10 cellular contexts compared by ENCODE assay signal in the genomic region with DNA sequence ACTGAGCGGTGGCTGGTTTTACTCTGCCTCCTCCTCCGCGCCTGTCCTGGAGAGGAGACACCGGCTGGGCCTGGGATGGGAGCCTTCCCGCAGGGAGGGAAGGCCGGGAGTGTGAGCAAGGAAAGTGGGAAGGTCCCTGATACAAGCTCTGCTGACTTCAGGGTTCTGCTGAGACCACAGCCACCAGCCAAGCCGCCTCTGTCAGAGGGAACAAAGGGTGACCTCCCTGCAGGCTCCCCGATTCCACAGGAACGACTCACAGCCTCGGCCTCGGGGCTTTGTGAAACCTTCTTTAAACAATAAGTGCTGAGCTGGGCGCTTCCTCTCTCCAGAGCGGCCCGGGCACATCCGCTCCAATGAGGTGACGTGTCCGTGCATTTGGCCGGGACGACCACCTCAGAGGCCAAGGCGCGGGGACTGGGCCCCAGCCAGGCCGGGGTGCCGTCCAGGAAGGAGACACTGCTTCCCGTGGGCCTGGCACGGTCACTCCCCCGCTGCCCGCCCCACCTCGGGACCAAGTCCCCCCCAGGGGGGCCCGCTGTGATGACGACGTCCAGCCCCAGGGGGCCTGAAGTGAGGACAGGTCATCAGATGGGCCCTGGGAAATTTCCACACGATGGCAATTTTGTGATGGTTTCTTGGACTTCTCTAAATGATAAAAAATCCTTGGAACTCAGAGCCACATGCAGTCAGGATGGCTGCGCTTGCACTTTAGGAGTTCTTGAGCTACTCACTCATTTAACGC. TPM values are rescaled to one million over a fixed set of nuclear protein-coding genes. Genes with fewer than 3 reads are reported as not detected.
A peak's percentile ranks its signal among the peaks of the same experiment; 100 is the strongest.
DNase-seq lines count a peak whose midpoint lies in the region; ATAC-seq, FAIRE-seq and TF ChIP-seq lines count a peak whose summit lies in the region.
"Had no signal": no experiment of that assay in that cellular context is flagged by ENCODE, and none has a peak within 500 bp of the region (broad histone marks: within the 10 kb centered on the region; RNA-seq: fewer than 3 reads in every experiment).

No MANE protein-coding gene starts in this region.

- peaks cover 2 to 8% (median 4%) of the 10 kb centered on the region in 4 donors for H3K4me1 Mint-ChIP-seq in CD4-positive, alpha-beta memory T cell

- WGBS in K562 (ENCODE audit: insufficient coverage, low coverage, missing lambda C conversion rate): 58% methylated on average over 24 of the region's 34 CpGs
- 69% methylated on average over 24 of the region's 34 CpGs for WGBS in hepatocyte (ENCODE audit: low lambda C conversion rate, missing lambda C conversion rate)

- H3K9me2 ChIP-seq in hepatocyte (replicated peaks; ENCODE audit: insufficient read depth): no peaks in the 10 kb centered on the region

- POLR2A ChIA-PET in K562 (lab: Yijun Ruan, JAX): no interaction called here
- POLR2A ChIA-PET in CD4-positive, alpha-beta memory T cell (lab: Charles Lee; ENCODE audit: partially characterized antibody): no interaction called here

- TF ChIP-seq CTCF in K562 (IDR thresholded peaks at IDR 0.05 in 2 of 3, conservative IDR thresholded peaks at IDR 0.05 in 1 of 3; ENCODE audit: insufficient read depth in 2 of 3, low read depth in 1 of 3, low read length in 3 of 3): no peak
- TF ChIP-seq CTCF in hepatocyte (IDR thresholded peaks at IDR 0.05; ENCODE audit: poor library complexity): no peak
- TF ChIP-seq CTCF in gastrocnemius medialis (IDR thresholded peaks at IDR 0.05 in 4 of 5, conservative IDR thresholded peaks at IDR 0.05 in 1 of 5): no peak

- no peak overlapping the region for H3K4me3 Mint-ChIP-seq in CD4-positive, alpha-beta memory T cell

- in situ Hi-C loops in K562 (cut with MboI) (loop anchor here (25.0 kb wide), 1 partner anchor 888 kb away; no protein-coding TSS in a partner anchor), gastrocnemius medialis (cut with MboI; ENCODE audit: low sequenced_read_pairs in 4 of 4) (loop anchor here in 2 of 4 donors (25.0 kb wide), 1 partner anchor 113 kb away; no protein-coding TSS in a partner anchor)

- H3K4me3 ChIP-seq in K562 (no peak overlapping the region), hepatocyte (no peak overlapping the region), gastrocnemius medialis (peak overlapping the region in 2 of 4 donors; percentile 7 to 27)
- H3K4me3 ChIP-seq in CD4-positive, alpha-beta memory T cell (ENCODE audit: low read length in 2 of 2): no peak overlapping the region

- H3K36me3 Mint-ChIP-seq in CD4-positive, alpha-beta memory T cell: no peaks in the 10 kb centered on the region

- peaks cover 9 to 22% of the 10 kb centered on the region in 2 experiments for H3K4me1 ChIP-seq in K562 (replicated peaks in 1 of 2; ENCODE audit: control insufficient read depth in 2 of 2, insufficient read depth in 2 of 2, low read length in 2 of 2)
- H3K4me1 ChIP-seq in hepatocyte (ENCODE audit: insufficient read depth): peaks cover 29% of the 10 kb centered on the region
- peaks cover 39 to 41% of the 10 kb centered on the region in 2 donors for H3K4me1 ChIP-seq in gastrocnemius medialis
- H3K4me1 ChIP-seq in CD4-positive, alpha-beta memory T cell (ENCODE audit: insufficient read depth, low read length): no peaks in the 10 kb centered on the region

- TF ChIP-seq POLR2A in H54 (IDR thresholded peaks at IDR 0.05; ENCODE audit: low read depth, low read length) (0 out of 2 replicates have a peak, but pooled peaks have one; percentile 24), K562 (conservative IDR thresholded peaks at IDR 0.05) (no peak), gastrocnemius medialis (IDR thresholded peaks at IDR 0.05) (no peak)

- H4K20me1 ChIP-seq in K562 (replicated peaks; ENCODE audit: control insufficient read depth, insufficient read depth, low read length) (no peaks in the 10 kb centered on the region; the same call in 1 of the 2 replicates), hepatocyte (ENCODE audit: insufficient read depth, poor library complexity, severe bottlenecking) (no peaks in the 10 kb centered on the region)

- H3K4me2 ChIP-seq in K562 (ENCODE audit: insufficient read depth, low read length) (no peak overlapping the region), hepatocyte (no peak overlapping the region)

- H3K27ac ChIP-seq in K562 (ENCODE audit: extremely low read depth, low read depth, low read length): no peak overlapping the region
- peak overlapping the region; percentile 51 for H3K27ac ChIP-seq in hepatocyte
- peak overlapping the region; percentile 89 to 98 (median 92) for H3K27ac ChIP-seq in gastrocnemius medialis
- H3K27ac ChIP-seq in CD4-positive, alpha-beta memory T cell (ENCODE audit: low read depth, low read length): no peak overlapping the region

- H2AFZ ChIP-seq in K562 (ENCODE audit: low read depth, low read length) (peak overlapping the region; percentile 25; the same call in 1 of the 2 replicates), hepatocyte (no peak overlapping the region)

- H3K79me2 ChIP-seq in K562 (ENCODE audit: control insufficient read depth, insufficient read depth, low read length) (no peaks in the 10 kb centered on the region), hepatocyte (no peaks in the 10 kb centered on the region)

- peaks cover 7 to 18% of the 10 kb centered on the region in 2 experiments; a peak in 3 of 5 replicates for H3K27me3 ChIP-seq in K562 (ENCODE audit: control insufficient read depth in 2 of 2, insufficient read depth in 2 of 2, low read length in 2 of 2)
- no peaks in the 10 kb centered on the region for H3K27me3 ChIP-seq in hepatocyte
- H3K27me3 ChIP-seq in gastrocnemius medialis: no peaks in the 10 kb centered on the region
- H3K27me3 ChIP-seq in CD4-positive, alpha-beta memory T cell (ENCODE audit: insufficient read depth, low read length): no peaks in the 10 kb centered on the region

- H3K9ac ChIP-seq in K562 (ENCODE audit: insufficient read depth in 1 of 2, low read depth in 2 of 2, low read length in 2 of 2): peak overlapping the region in 1 of 2 experiments; percentile 51; a peak in 1 of 4 replicates

- no peaks in the 10 kb centered on the region for H3K36me3 ChIP-seq in K562 (ENCODE audit: control insufficient read depth, insufficient read depth, low read length)
- no peaks in the 10 kb centered on the region for H3K36me3 ChIP-seq in hepatocyte (replicated peaks; ENCODE audit: insufficient read depth, low read depth)
- H3K36me3 ChIP-seq in gastrocnemius medialis: no peaks in the 10 kb centered on the region
- no peaks in the 10 kb centered on the region for H3K36me3 ChIP-seq in CD4-positive, alpha-beta memory T cell (ENCODE audit: insufficient read depth, low read length)

- DNase-seq in H54 (ENCODE audit: insufficient read length, low spot score): peak; percentile 83
- DNase-seq in K562 (ENCODE audit: extremely low read depth in 1 of 4, low spot score in 3 of 4): no peak
- DNase-seq in hepatocyte (ENCODE audit: low spot score): peak; percentile 41
- DNase-seq in gastrocnemius medialis: peak; percentile 56 to 84
- DNase-seq in CD4-positive, alpha-beta memory T cell: no peak
- DNase-seq in SKM-1 (lab: John Stamatoyannopoulos, UW; ENCODE audit: unreplicated experiment): no peak
- DNase-seq in stimulated activated naive CD4-positive, alpha-beta T cell (lab: John Stamatoyannopoulos, UW): no peak
- DNase-seq: DMS79 treated with DMSO at 0.1 percent for 48 hours, MV-4-11 had no signal

- no peak for TF ChIP-seq EP300 in K562 (IDR thresholded peaks at IDR 0.05; ENCODE audit: low read length)

- CTCF ChIA-PET in K562 (lab: Yijun Ruan, JAX; ENCODE audit: low intra/inter-chr PET ratio): no interaction called here
- CTCF ChIA-PET in CD4-positive, alpha-beta memory T cell (lab: Charles Lee; ENCODE audit: partially characterized antibody): interaction anchor here (1.0 kb wide), 1 partner anchor 11 kb away, joined by 3 read pairs; no protein-coding TSS in a partner anchor

- FAIRE-seq in H54 (lab: Jason Lieb, UNC) (no peak), K562 (lab: Jason Lieb, UNC) (no peak)

- ATAC-seq in K562 (no peak), gastrocnemius medialis (peak; percentile 37 to 40), HG02571 (IDR thresholded peaks at IDR 0.05; ENCODE audit: unreplicated experiment) (no peak)

- H3K9me3 Mint-ChIP-seq in CD4-positive, alpha-beta memory T cell: no peaks in the 10 kb centered on the region

- H3K27me3 Mint-ChIP-seq in CD4-positive, alpha-beta memory T cell: no peaks in the 10 kb centered on the region

- no peaks in the 10 kb centered on the region for H3K9me1 ChIP-seq in K562 (ENCODE audit: control insufficient read depth, insufficient read depth, low read length)

- peaks cover 3% of the 10 kb centered on the region; the same call in 1 of the 2 replicates for H3K9me3 ChIP-seq in K562 (replicated peaks; ENCODE audit: control insufficient read depth, insufficient read depth, low read depth, low read length)
- H3K9me3 ChIP-seq in hepatocyte (ENCODE audit: low read depth): no peaks in the 10 kb centered on the region
- H3K9me3 ChIP-seq in gastrocnemius medialis: no peaks in the 10 kb centered on the region
- no peaks in the 10 kb centered on the region for H3K9me3 ChIP-seq in CD4-positive, alpha-beta memory T cell (ENCODE audit: control insufficient read depth in 1 of 2, low read length in 2 of 2)

- no peak overlapping the region for H3K27ac Mint-ChIP-seq in CD4-positive, alpha-beta memory T cell

- intact Hi-C loops in K562 (cut with micrococcal nuclease) (no loop called here), gastrocnemius medialis (cut with DNase I; ENCODE audit: low total_unique reads) (loop anchor here (2.0 kb wide), 1 partner anchor 47 kb away; no protein-coding TSS in a partner anchor)
- intact Hi-C loops in CD4-positive, alpha-beta memory T cell (cut with micrococcal nuclease): no loop called here

- no TSS peak for BruUV-seq in K562 (replicated peaks; lab: Mats Ljungman, UMichigan)

- TF ChIP-seq RAD21 in K562 (CRISPR knock-in tag; conservative IDR thresholded peaks at IDR 0.05 in 1 of 2, IDR thresholded peaks at IDR 0.05 in 1 of 2): no peak

RNA-seq across cellular contexts. Expression of a gene that starts 11.8 kb away (rescaled TPM):
- not detected in 2 replicates for total RNA-seq in K562 (2011; cell fraction: chromatin; rRNA removed; ENCODE audit: low replicate concordance)
- total RNA-seq in K562 (2011; cell fraction: nucleolus; rRNA removed): not detected in 2 replicates
- not detected in 2 replicates for total RNA-seq in K562 (2011; cell fraction: nucleoplasm; rRNA removed)
- total RNA-seq in K562 (2014; rRNA removed) (not detected in 2 replicates), K562 (2014; rRNA removed; fragmentation: Illumina TruSeq; extraction: Trizol) (not detected in 2 replicates), K562 (2015; rRNA removed; fragmentation: Illumina TruSeq; extraction: Trizol) (not detected in 2 replicates), K562 (2021) (not detected in 2 replicates), hepatocyte (0.13 TPM in 1 of 2 replicates, not detected in the other), gastrocnemius medialis (not detected)
- polyA plus RNA-seq in K562 (2011; rRNA removed) (not detected in 2 replicates), K562 (2014; fragmentation: Illumina TruSeq; extraction: Trizol) (not detected in 2 replicates), K562 (2014; fragmentation: Nextera tagmentation; extraction: Ambion mirVana) (not detected), K562 (2014; rRNA removed) (not detected in 2 replicates), hepatocyte (not detected in 2 replicates)
- not detected in 2 replicates for polyA plus RNA-seq in K562 (2011; cell fraction: cytosol; rRNA removed)
- not detected in 2 replicates for polyA plus RNA-seq in K562 (2011; cell fraction: nucleus; rRNA removed)
- not detected in 2 replicates for polyA plus RNA-seq in K562 (2012)
- not detected in 2 replicates for polyA minus RNA-seq in K562 (2011; rRNA and poly(A)+ RNA removed)
- polyA minus RNA-seq in K562 (2011; cell fraction: cytosol; rRNA and poly(A)+ RNA removed): not detected in 2 replicates
- not detected in 2 replicates for polyA minus RNA-seq in K562 (2011; cell fraction: nucleus; rRNA and poly(A)+ RNA removed)
- not detected for total RNA-seq in CD4-positive, alpha-beta memory T cell
- polyA plus RNA-seq in CD4-positive, alpha-beta memory T cell: not detected

Comparison
In these comparisons a context has a peak if more than half of its experiments do, and no peak if none do; other contexts are left out.
1. DNase-seq: peak in H54 (single experiment), hepatocyte (single experiment) and gastrocnemius medialis (2 of 2); none in K562 (0 of 4), CD4-positive, alpha-beta memory T cell (0 of 5), SKM-1 (single experiment) and stimulated activated naive CD4-positive, alpha-beta T cell (0 of 6).
2. ATAC-seq: peak in gastrocnemius medialis (2 of 2); none in K562 (single experiment) and HG02571 (single experiment).
3. H3K27ac ChIP-seq: peak in hepatocyte (single experiment) and gastrocnemius medialis (4 of 4); none in K562 (single experiment) and CD4-positive, alpha-beta memory T cell (single experiment).